Comparison of ENCODE assay signal across 8 cellular contexts in genomic region chr3:40580494-40581091, GRCh38. TPM values are rescaled to one million over a fixed set of nuclear protein-coding genes. Genes with fewer than 3 reads are reported as not detected.
DNase-seq lines count a peak whose midpoint lies in the region; ATAC-seq and TF ChIP-seq lines count a peak whose summit lies in the region.

No MANE protein-coding gene starts in this region.

- no peak overlapping the region for H3K27ac ChIP-seq in CD4-positive, CD25-positive, alpha-beta regulatory T cell (ENCODE audit: insufficient read depth, low read length, poor library complexity, severe bottlenecking)

- in situ Hi-C loops in SK-MEL-5 (cut with HindIII; ENCODE audit: low pct_unique_long_range_greater_than_20kb, low sequenced_read_pairs) = loop anchor here (25.0 kb wide), 1 partner anchor 657 kb away; no protein-coding TSS in a partner anchor

- DNase-seq in CD4-positive, CD25-positive, alpha-beta regulatory T cell = peak; percentile 42 to 65 (median 50)
- DNase-seq in GM19240 (ENCODE audit: insufficient read length, low spot score) (peak; percentile 47), LoVo (ENCODE audit: low spot score) (peak; percentile 51), SK-MEL-5 (ENCODE audit: low read depth, low spot score) (peak; percentile 87), glomerular visceral epithelial cell (ENCODE audit: extremely low spot score) (peak; percentile 69), progenitor cell of endocrine pancreas (ENCODE audit: low spot score, unreplicated experiment) (peak; percentile 71)
- peak; percentile 63 for DNase-seq in activated naive CD4-positive, alpha-beta T cell treated with Interleukin-2 at 50 U/mL for 16 hours

- no peaks in the 10 kb centered on the region for H3K4me1 ChIP-seq in CD4-positive, CD25-positive, alpha-beta regulatory T cell (ENCODE audit: control insufficient read depth, insufficient read depth, low read length, poor library complexity, severe bottlenecking)

- peak; percentile 92 for TF ChIP-seq CTCF in progenitor cell of endocrine pancreas (IDR thresholded peaks at IDR 0.05; ENCODE audit: unreplicated experiment)

- H3K36me3 ChIP-seq in CD4-positive, CD25-positive, alpha-beta regulatory T cell (ENCODE audit: control insufficient read depth, insufficient read depth, low read length) = no peaks in the 10 kb centered on the region

- H3K27ac Mint-ChIP-seq in CD4-positive, CD25-positive, alpha-beta regulatory T cell = no peak overlapping the region
- no peak overlapping the region for H3K27ac Mint-ChIP-seq in progenitor cell of endocrine pancreas

- H3K4me3 ChIP-seq in CD4-positive, CD25-positive, alpha-beta regulatory T cell (ENCODE audit: low read depth, low read length) = no peak overlapping the region

- H3K9me3 ChIP-seq in CD4-positive, CD25-positive, alpha-beta regulatory T cell (ENCODE audit: control insufficient read depth in 2 of 2, low read length in 2 of 2) = no peaks in the 10 kb centered on the region

- peak; percentile 61 to 64 for ATAC-seq in CD4-positive, CD25-positive, alpha-beta regulatory T cell (ENCODE audit: low read depth in 2 of 2)
- ATAC-seq in GM21825 (IDR thresholded peaks at IDR 0.05; ENCODE audit: unreplicated experiment) = no peak

- no peaks in the 10 kb centered on the region for H3K9me3 Mint-ChIP-seq in CD4-positive, CD25-positive, alpha-beta regulatory T cell
- no peaks in the 10 kb centered on the region for H3K9me3 Mint-ChIP-seq in progenitor cell of endocrine pancreas (ENCODE audit: low read depth)

- H3K27me3 ChIP-seq in CD4-positive, CD25-positive, alpha-beta regulatory T cell (ENCODE audit: control insufficient read depth, insufficient read depth, low read length) = peaks cover 2% of the 10 kb centered on the region

- H3K4me1 Mint-ChIP-seq in CD4-positive, CD25-positive, alpha-beta regulatory T cell = peaks cover 0 to 2% (median 0%) of the 10 kb centered on the region in 4 donors
- peaks cover 9% of the 10 kb centered on the region for H3K4me1 Mint-ChIP-seq in progenitor cell of endocrine pancreas (ENCODE audit: low read depth)

- H3K27me3 Mint-ChIP-seq in CD4-positive, CD25-positive, alpha-beta regulatory T cell = peaks cover 18% of the 10 kb centered on the region
- peaks cover 23% of the 10 kb centered on the region for H3K27me3 Mint-ChIP-seq in progenitor cell of endocrine pancreas

- H3K36me3 Mint-ChIP-seq in CD4-positive, CD25-positive, alpha-beta regulatory T cell = no peaks in the 10 kb centered on the region
- H3K36me3 Mint-ChIP-seq in progenitor cell of endocrine pancreas (ENCODE audit: insufficient read depth) = no peaks in the 10 kb centered on the region

- no peak overlapping the region for H3K4me3 Mint-ChIP-seq in CD4-positive, CD25-positive, alpha-beta regulatory T cell
- no peak overlapping the region for H3K4me3 Mint-ChIP-seq in progenitor cell of endocrine pancreas (ENCODE audit: low read depth)

RNA-seq across cellular contexts. Expression of gene ZNF621, which starts 55.8 kb away (rescaled TPM):
- total RNA-seq in CD4-positive, CD25-positive, alpha-beta regulatory T cell = 19.2 TPM
- 1 to 10 TPM; 2.0 to 3.9 (median 3.6) TPM for polyA plus RNA-seq in CD4-positive, CD25-positive, alpha-beta regulatory T cell
- 6.8 and 8.3 TPM in 2 replicates for total RNA-seq in SK-MEL-5 (2014; rRNA removed; shearing (Covaris generic))
- polyA plus RNA-seq in SK-MEL-5 (2015; cell fraction: cytosol; rRNA removed) = 8.2 and 9.7 TPM in 2 replicates
- 31.3 and 37.3 TPM in 2 replicates for polyA plus RNA-seq in SK-MEL-5 (2015; cell fraction: nucleus; rRNA removed)
- total RNA-seq in progenitor cell of endocrine pancreas = 28.1 and 29.0 TPM in 2 replicates
